22 cellular contexts compared by ENCODE assay signal in the genomic region with DNA sequence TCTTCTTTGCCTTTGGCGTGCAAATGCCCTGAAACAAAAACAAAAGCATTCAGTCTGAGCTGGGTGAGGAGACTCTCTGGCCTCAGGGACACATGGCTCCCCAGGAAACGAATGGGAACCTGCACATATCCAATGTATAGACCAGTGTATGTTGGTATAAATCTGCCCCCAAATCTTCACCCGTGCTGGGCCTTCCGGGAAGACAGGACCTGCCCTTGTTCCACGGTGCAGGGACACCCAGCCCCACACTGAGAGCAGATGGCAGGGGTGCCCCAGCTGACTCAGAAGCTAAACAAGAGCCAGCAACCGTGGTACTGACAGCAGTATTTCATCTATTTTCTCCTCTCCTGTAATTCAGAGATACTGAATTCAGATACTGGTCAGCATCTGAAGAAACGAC. TPM values are rescaled to one million over a fixed set of nuclear protein-coding genes. Genes with fewer than 3 reads are reported as not detected.
DNase-seq lines count a peak whose midpoint lies in the region; ATAC-seq and TF ChIP-seq lines count a peak whose summit lies in the region.
"Had no signal": no experiment of that assay in that cellular context is flagged by ENCODE, and none has a peak within 500 bp of the region (broad histone marks: within the 10 kb centered on the region; RNA-seq: fewer than 3 reads in every experiment).

No MANE protein-coding gene starts in this region.

- H3K4me1 Mint-ChIP-seq in CD14-positive monocyte: peaks cover 86% of the 10 kb centered on the region
- peaks cover 16% of the 10 kb centered on the region for H3K4me1 Mint-ChIP-seq in stimulated activated effector memory CD8-positive, alpha-beta T cell treated with anti-CD3 and anti-CD28 coated beads, Interleukin-12 subunit alpha, Interleukin-12 subunit beta, amount 100 ng/mL, for 72 hours

- H3K36me3 ChIP-seq in endocrine pancreas (ENCODE audit: control insufficient read depth, insufficient read depth, low read length) (peaks cover 7% of the 10 kb centered on the region), neutrophil (peaks cover 27% of the 10 kb centered on the region), osteoblast (ENCODE audit: insufficient read depth, low read length) (peaks cover 72% of the 10 kb centered on the region)

- no peak for ATAC-seq in stimulated activated effector memory CD8-positive, alpha-beta T cell treated with anti-CD3 and anti-CD28 coated beads, Interleukin-12 subunit alpha, Interleukin-12 subunit beta, amount 100 ng/mL, for 72 hours
- ATAC-seq in GM19467 (IDR thresholded peaks at IDR 0.05; ENCODE audit: unreplicated experiment) (no peak), HG03025 (IDR thresholded peaks at IDR 0.05; ENCODE audit: low FRiP score, unreplicated experiment) (no peak)
- ATAC-seq: A549, GM12878 had no signal

- H3K27me3 ChIP-seq in endocrine pancreas (ENCODE audit: control insufficient read depth, insufficient read depth, low read length) (no peaks in the 10 kb centered on the region), neutrophil (no peaks in the 10 kb centered on the region), osteoblast (ENCODE audit: insufficient read depth, low read length) (no peaks in the 10 kb centered on the region)
- H3K27me3 ChIP-seq: BLaER1 had no signal

- DNase-seq in CD14-positive monocyte (ENCODE audit: low spot score): no peak
- DNase-seq in stimulated activated effector memory CD8-positive, alpha-beta T cell treated with anti-CD3 and anti-CD28 coated beads, Interleukin-12 subunit alpha, Interleukin-12 subunit beta, amount 100 ng/mL, for 72 hours (ENCODE audit: low spot score in 2 of 2): no peak
- DNase-seq in osteoblast (ENCODE audit: insufficient read length, low spot score, missing footprints): no peak
- DNase-seq in AG08395 (ENCODE audit: low spot score): no peak
- DNase-seq: 8988T; ACHN; CD4-positive, alpha-beta T cell; CD8-positive, alpha-beta memory T cell; DMS 273 treated with DMSO at 0.1 percent for 48 hours; DMS79; EL; GDM1; GM23248; HCEC 1CT had no signal

- peak overlapping the region; percentile 17 for H3K9ac ChIP-seq in endocrine pancreas (ENCODE audit: control insufficient read depth, insufficient read depth, low read length)
- H3K9ac ChIP-seq: BLaER1, GM23248 had no signal

- H4K20me1 ChIP-seq in osteoblast (ENCODE audit: insufficient read depth, low read length): no peaks in the 10 kb centered on the region
- H4K20me1 ChIP-seq: BLaER1 had no signal

- H2AFZ ChIP-seq in osteoblast (ENCODE audit: low read length): no peak overlapping the region
- H2AFZ ChIP-seq: GM23248 had no signal

- H3K27me3 Mint-ChIP-seq in CD14-positive monocyte (ENCODE audit: low read depth in 3 of 3): peaks cover 0 to 1% (median 0%) of the 10 kb centered on the region in 3 donors
- H3K27me3 Mint-ChIP-seq: CD4-positive, alpha-beta T cell; CD8-positive, alpha-beta memory T cell had no signal

- H3K79me2 ChIP-seq in osteoblast (ENCODE audit: insufficient read depth, low read length): peaks cover 11% of the 10 kb centered on the region

- H3K4me1 ChIP-seq in endocrine pancreas (ENCODE audit: control insufficient read depth, insufficient read depth, low read length): no peaks in the 10 kb centered on the region
- H3K4me1 ChIP-seq in neutrophil (ENCODE audit: control insufficient read depth in 1 of 2, insufficient read depth in 1 of 2, low read depth in 1 of 2, low read length in 1 of 2): peaks cover 78 to 88% of the 10 kb centered on the region in 2 experiments
- no peaks in the 10 kb centered on the region for H3K4me1 ChIP-seq in osteoblast (ENCODE audit: insufficient read depth, low read length)
- H3K4me1 ChIP-seq: A549 had no signal

- peaks cover 39 to 59% of the 10 kb centered on the region in 2 donors for H3K36me3 Mint-ChIP-seq in CD14-positive monocyte
- peaks cover 82% of the 10 kb centered on the region for H3K36me3 Mint-ChIP-seq in stimulated activated effector memory CD8-positive, alpha-beta T cell treated with anti-CD3 and anti-CD28 coated beads, Interleukin-12 subunit alpha, Interleukin-12 subunit beta, amount 100 ng/mL, for 72 hours

- peaks cover 0 to 1% (median 0%) of the 10 kb centered on the region in 7 donors for H3K9me3 Mint-ChIP-seq in CD14-positive monocyte
- H3K9me3 Mint-ChIP-seq in stimulated activated effector memory CD8-positive, alpha-beta T cell treated with anti-CD3 and anti-CD28 coated beads, Interleukin-12 subunit alpha, Interleukin-12 subunit beta, amount 100 ng/mL, for 72 hours: no peaks in the 10 kb centered on the region
- H3K9me3 Mint-ChIP-seq: CD8-positive, alpha-beta memory T cell had no signal

- H3K4me3 Mint-ChIP-seq in CD14-positive monocyte: peak overlapping the region; percentile 14 to 90
- no peak overlapping the region for H3K4me3 Mint-ChIP-seq in stimulated activated effector memory CD8-positive, alpha-beta T cell treated with anti-CD3 and anti-CD28 coated beads, Interleukin-12 subunit alpha, Interleukin-12 subunit beta, amount 100 ng/mL, for 72 hours
- H3K4me3 Mint-ChIP-seq: CD4-positive, alpha-beta T cell; CD8-positive, alpha-beta memory T cell had no signal

- H3K4me3 ChIP-seq in endocrine pancreas (ENCODE audit: control insufficient read depth, insufficient read depth, low read length): no peak overlapping the region
- H3K4me3 ChIP-seq in neutrophil (ENCODE audit: low read depth in 1 of 2, low read length in 1 of 2): peak overlapping the region; percentile 64
- no peak overlapping the region for H3K4me3 ChIP-seq in osteoblast (ENCODE audit: insufficient read depth, low read length)
- H3K4me3 ChIP-seq: A549, BLaER1, GM12878, GM23248 had no signal

- H3K27ac Mint-ChIP-seq in CD14-positive monocyte: peak overlapping the region; percentile 97 to 99 (median 98)
- peak overlapping the region; percentile 34 for H3K27ac Mint-ChIP-seq in stimulated activated effector memory CD8-positive, alpha-beta T cell treated with anti-CD3 and anti-CD28 coated beads, Interleukin-12 subunit alpha, Interleukin-12 subunit beta, amount 100 ng/mL, for 72 hours
- H3K27ac Mint-ChIP-seq: CD4-positive, alpha-beta T cell had no signal

- H3K27ac ChIP-seq in neutrophil: peak overlapping the region; percentile 90
- no peak overlapping the region for H3K27ac ChIP-seq in osteoblast (ENCODE audit: low read depth, low read length)
- H3K27ac ChIP-seq: A549, BLaER1, C4-2B, GM23248 had no signal

- intact Hi-C loops in CD14-positive monocyte (cut with micrococcal nuclease): loop anchor here (5.0 to 10.0 kb wide), 3 partner anchors 34 to 251 kb away; a partner anchor contains a TSS

- no peak overlapping the region for H3K4me2 ChIP-seq in osteoblast (ENCODE audit: insufficient read depth, low read length)
- H3K4me2 ChIP-seq: A549, BLaER1 had no signal

- TF ChIP-seq CTCF in CD14-positive monocyte (IDR thresholded peaks at IDR 0.05) (no peak), neutrophil (IDR thresholded peaks at IDR 0.05) (no peak), osteoblast (IDR thresholded peaks at IDR 0.05; ENCODE audit: extremely low read depth, low read depth, low read length) (no peak)

- no peaks in the 10 kb centered on the region for H3K9me3 ChIP-seq in endocrine pancreas (ENCODE audit: control insufficient read depth, low read length)
- H3K9me3 ChIP-seq in neutrophil: no peaks in the 10 kb centered on the region
- H3K9me3 ChIP-seq in osteoblast (ENCODE audit: low read depth, low read length): peaks cover 2% of the 10 kb centered on the region
- H3K9me3 ChIP-seq: A549 had no signal

RNA-seq across cellular contexts. Expression of a gene that starts 42.4 kb away (rescaled TPM):
- 100 to 1,000 TPM; 130 to 227 TPM for polyA plus RNA-seq in CD14-positive monocyte
- 154 and 161 TPM in 2 replicates for total RNA-seq in osteoblast

RNA-seq across cellular contexts. Expression of a gene that starts 48.1 kb away (rescaled TPM):
- 1 to 10 TPM; 7.4 to 8.5 TPM for polyA plus RNA-seq in CD14-positive monocyte
- total RNA-seq in osteoblast: 13.8 and 15.9 TPM in 2 replicates

RNA-seq across cellular contexts. Expression of a gene that starts 50.0 kb away (rescaled TPM):
- 10 to 100 TPM in 1 of 2 donors, 1 to 10 TPM in 1; 8.4 to 11.8 TPM for polyA plus RNA-seq in CD14-positive monocyte
- total RNA-seq in osteoblast: 9.1 and 10.5 TPM in 2 replicates

Comparison
In these comparisons a context has a peak if more than half of its experiments do, and no peak if none do; other contexts are left out.
1. H3K4me3 ChIP-seq: peak in neutrophil (2 of 2); none in endocrine pancreas (single experiment) and osteoblast (single experiment).